Comparison of ENCODE assay signal across 10 cellular contexts in genomic region chr5:112109331-112109993, GRCh38.
DNase-seq lines count a peak whose midpoint lies in the region; FAIRE-seq and TF ChIP-seq lines count a peak whose summit lies in the region.
"Had no signal": no experiment of that assay in that cellular context is flagged by ENCODE, and none has a peak within 500 bp of the region (broad histone marks: within the 10 kb centered on the region; RNA-seq: fewer than 3 reads in every experiment).

No MANE protein-coding gene starts in this region.

- H4K5ac ChIP-seq in H1 (ENCODE audit: insufficient read length, low read depth, low read length), result no peak overlapping the region

- no peak for TF ChIP-seq POLR2A in NB4 (IDR thresholded peaks at IDR 0.05; ENCODE audit: extremely low read depth, insufficient read length)
- no peak for TF ChIP-seq POLR2A in H1 (IDR thresholded peaks at IDR 0.05; ENCODE audit: control extremely low read depth in 1 of 2, low read depth in 2 of 2, low read length in 2 of 2)
- TF ChIP-seq POLR2A in Peyer's patch (IDR thresholded peaks at IDR 0.05), result no peak

- H3K18ac ChIP-seq in H1 (ENCODE audit: extremely low read depth, low read length), result no peak overlapping the region

- DNase-seq in GM03348 (ENCODE audit: low spot score) (peak; percentile 48), NB4 (ENCODE audit: low read depth) (peak; percentile 39), H1 (ENCODE audit: low read depth in 1 of 2, low spot score in 2 of 2) (peak; percentile 17 to 57), non-pigmented ciliary epithelial cell (ENCODE audit: low read depth) (peak; percentile 42), Peyer's patch (no peak), tibial artery (no peak), NCI-H524 (lab: John Stamatoyannopoulos, UW) (no peak), T-helper 2 cell (no peak)

- H3K14ac ChIP-seq in H1 (ENCODE audit: insufficient read length), result no peak overlapping the region

- intact Hi-C loops in tibial artery (cut with DNase I; ENCODE audit: low total_unique reads), result no loop called here

- no peak overlapping the region for H2BK15ac ChIP-seq in H1 (ENCODE audit: low read length)

- no peak for TF ChIP-seq RAD21 in H1 (IDR thresholded peaks at IDR 0.05 in 1 of 2, conservative IDR thresholded peaks at IDR 0.05 in 1 of 2; ENCODE audit: low read depth in 2 of 2, low read length in 2 of 2)

- no peaks in the 10 kb centered on the region for H3K9me3 ChIP-seq in H1 (ENCODE audit: insufficient read depth in 2 of 2, low read depth in 1 of 2, low read length in 1 of 2)
- H3K9me3 ChIP-seq in Peyer's patch, result no peaks in the 10 kb centered on the region
- no peaks in the 10 kb centered on the region for H3K9me3 ChIP-seq in tibial artery
- H3K9me3 ChIP-seq: heart left ventricle had no signal

- H3K79me2 ChIP-seq in H1 (ENCODE audit: control insufficient read depth in 1 of 2, insufficient read depth in 2 of 2, low read length in 2 of 2), result no peaks in the 10 kb centered on the region

- no peak overlapping the region for H2BK20ac ChIP-seq in H1 (ENCODE audit: low read length)

- no peak overlapping the region for H2BK120ac ChIP-seq in H1 (replicated peaks; ENCODE audit: low read depth, low read length)

- no peaks in the 10 kb centered on the region for H3K27me3 ChIP-seq in H1 (replicated peaks in 1 of 4; ENCODE audit: control insufficient read depth in 3 of 4, extremely low read depth in 1 of 4, insufficient read depth in 3 of 4, low read length in 3 of 4)
- H3K27me3 ChIP-seq in Peyer's patch, result no peaks in the 10 kb centered on the region
- H3K27me3 ChIP-seq in tibial artery, result no peaks in the 10 kb centered on the region
- H3K27me3 ChIP-seq: heart left ventricle had no signal

- TF ChIP-seq CTCF in NB4 (IDR thresholded peaks at IDR 0.05; ENCODE audit: low read depth, low read length) (no peak), H1 (IDR thresholded peaks at IDR 0.05; ENCODE audit: control extremely low read depth in 1 of 3, insufficient read depth in 1 of 3, low read depth in 1 of 3, low read length in 3 of 3) (no peak), Peyer's patch (IDR thresholded peaks at IDR 0.05) (no peak), tibial artery (IDR thresholded peaks at IDR 0.05) (no peak)

- no peak overlapping the region for H2AFZ ChIP-seq in H1 (ENCODE audit: low read length)

- no peak overlapping the region for H4K8ac ChIP-seq in H1 (ENCODE audit: extremely low read depth, insufficient read depth, low read length)

- H3K9ac ChIP-seq in H1 (replicated peaks in 1 of 4; ENCODE audit: extremely low read depth in 1 of 4, low read depth in 3 of 4, low read length in 3 of 4), result no peak overlapping the region

- H3K23me2 ChIP-seq in H1 (ENCODE audit: low read depth, low read length), result no peaks in the 10 kb centered on the region

- CTCF ChIA-PET in H1 (lab: Charles Lee; ENCODE audit: partially characterized antibody), result interaction anchor here (1.0 kb wide), 1 partner anchor 10 kb away, joined by 3 read pairs; no protein-coding TSS in a partner anchor

- H2BK12ac ChIP-seq in H1 (ENCODE audit: low read depth, low read length), result no peak overlapping the region

- no peaks in the 10 kb centered on the region for H4K20me1 ChIP-seq in H1 (replicated peaks in 1 of 2; ENCODE audit: control insufficient read depth in 1 of 2, insufficient read depth in 2 of 2, low read length in 2 of 2)

- H3K36me3 ChIP-seq in H1 (ENCODE audit: control insufficient read depth in 2 of 4, insufficient read depth in 4 of 4, low read length in 3 of 4) (no peaks in the 10 kb centered on the region), Peyer's patch (no peaks in the 10 kb centered on the region), tibial artery (no peaks in the 10 kb centered on the region)
- H3K36me3 ChIP-seq: heart left ventricle had no signal

- no peak overlapping the region for H3K4me2 ChIP-seq in H1 (ENCODE audit: insufficient read depth in 1 of 2, low read depth in 2 of 2, low read length in 2 of 2)

- H3K27ac ChIP-seq in H1 (ENCODE audit: low read depth, low read length) (no peak overlapping the region), Peyer's patch (no peak overlapping the region), tibial artery (no peak overlapping the region)
- H3K27ac ChIP-seq: heart left ventricle had no signal

- no peak overlapping the region for H3K23ac ChIP-seq in H1 (ENCODE audit: insufficient read length)

- WGBS in H1 (ENCODE audit: extremely low coverage in 1 of 2, insufficient coverage in 1 of 2, insufficient read length in 1 of 2, insufficient replicate concordance in 2 of 2, low coverage in 1 of 2, low lambda C conversion rate in 2 of 2, missing lambda C conversion rate in 1 of 2), 2 experiments, result 86% methylated on average over 4 of the region's 4 CpGs; no CpG with 5 or more reads in 1 of the 2 experiments

- no peak for FAIRE-seq in H1 (lab: Jason Lieb, UNC)
- FAIRE-seq: urothelium cell line had no signal

- POLR2A ChIA-PET in H1 (lab: Charles Lee; ENCODE audit: partially characterized antibody), result interaction anchor here (1.1 kb wide), 1 partner anchor 352 kb away, joined by 3 read pairs; no protein-coding TSS in a partner anchor

- no peak overlapping the region for H2BK5ac ChIP-seq in H1 (ENCODE audit: low read depth, low read length)

- no peaks in the 10 kb centered on the region for H3K4me1 ChIP-seq in H1 (replicated peaks in 1 of 4; ENCODE audit: control insufficient read depth in 3 of 4, insufficient read depth in 4 of 4, low read length in 3 of 4)
- no peaks in the 10 kb centered on the region for H3K4me1 ChIP-seq in Peyer's patch
- H3K4me1 ChIP-seq in tibial artery, result no peaks in the 10 kb centered on the region
- H3K4me1 ChIP-seq: heart left ventricle had no signal

- TF ChIP-seq EP300 in H1 (IDR thresholded peaks at IDR 0.05; ENCODE audit: borderline replicate concordance in 1 of 2, low read depth in 2 of 2, low read length in 2 of 2), result no peak

- no peak overlapping the region for H3K4ac ChIP-seq in H1 (replicated peaks; ENCODE audit: insufficient read length, low read depth, low read length)

- H4K91ac ChIP-seq in H1 (replicated peaks; ENCODE audit: insufficient read length, low read length), result no peak overlapping the region

- H2AK5ac ChIP-seq in H1 (ENCODE audit: low read depth, low read length), result no peak overlapping the region

- no peaks in the 10 kb centered on the region for H3K79me1 ChIP-seq in H1 (ENCODE audit: low read depth, low read length)

- no peak overlapping the region for H3K4me3 ChIP-seq in NB4 (ENCODE audit: low read depth, low read length)
- H3K4me3 ChIP-seq in H1 (ENCODE audit: extremely low read depth in 1 of 4, insufficient read depth in 2 of 4, low read depth in 3 of 4, low read length in 4 of 4), result no peak overlapping the region
- no peak overlapping the region for H3K4me3 ChIP-seq in Peyer's patch
- no peak overlapping the region for H3K4me3 ChIP-seq in tibial artery
- H3K4me3 ChIP-seq: heart left ventricle had no signal

- H3K56ac ChIP-seq in H1 (replicated peaks; ENCODE audit: insufficient read length, low read depth, low read length), result no peak overlapping the region

TF ChIP-seq in H1, 55 proteins besides CTCF, POLR2A, EP300 and RAD21:
- TF ChIP-seq SP1 (IDR thresholded peaks at IDR 0.05; ENCODE audit: low read depth, low read length), result no peak
- TF ChIP-seq CEBPB (IDR thresholded peaks at IDR 0.05; ENCODE audit: low read depth, low read length), result peak; percentile 9; the same call in 1 of the 2 replicates
TF ChIP-seq in H1: peak in this region for 1.

Comparison
In these comparisons a context has a peak if more than half of its experiments do, and no peak if none do; other contexts are left out.
1. DNase-seq: peak in GM03348 (single experiment), NB4 (single experiment), H1 (2 of 2) and non-pigmented ciliary epithelial cell (single experiment); none in Peyer's patch (0 of 3), tibial artery (0 of 2), NCI-H524 (0 of 2) and T-helper 2 cell (0 of 5).